ENCODE assay signal across 24 cellular contexts in genomic region chr9:16031486-16031885, GRCh38.
A peak's percentile ranks its signal among the peaks of the same experiment; 100 is the strongest.
DNase-seq lines count a peak whose midpoint lies in the region; ATAC-seq lines count a peak whose summit lies in the region.
"Had no signal": no experiment of that assay in that cellular context is flagged by ENCODE, and none has a peak within 500 bp of the region (broad histone marks: within the 10 kb centered on the region; RNA-seq: fewer than 3 reads in every experiment).

No MANE protein-coding gene starts in this region.

- no peak overlapping the region for H2AFZ ChIP-seq in mesenchymal stem cell (ENCODE audit: low read depth, low read length)

- H3K36me3 ChIP-seq in mesenchymal stem cell (ENCODE audit: control insufficient read depth in 1 of 2, insufficient read depth in 2 of 2, low read depth in 1 of 2, low read length in 2 of 2) = no peaks in the 10 kb centered on the region
- H3K36me3 ChIP-seq: spleen, WERI-Rb-1 had no signal

- peak overlapping the region; percentile 73 for H4K8ac ChIP-seq in mesenchymal stem cell (ENCODE audit: low read length)

- peak overlapping the region; percentile 94 for H2BK5ac ChIP-seq in mesenchymal stem cell (ENCODE audit: low read depth, low read length, poor library complexity, severe bottlenecking)

- H3K14ac ChIP-seq in mesenchymal stem cell (ENCODE audit: low read length in 2 of 2) = no peak overlapping the region

- 16% methylated on average over 2 of the region's 2 CpGs for WGBS in mesenchymal stem cell

- H3K4me2 ChIP-seq in mesenchymal stem cell (ENCODE audit: low read length, poor library complexity, severe bottlenecking) = no peak overlapping the region

- H3K9ac ChIP-seq in mesenchymal stem cell (ENCODE audit: low read length) = no peak overlapping the region
- H3K9ac ChIP-seq: KMS-11 had no signal

- H3K4ac ChIP-seq in mesenchymal stem cell (ENCODE audit: low read depth in 1 of 2, low read length in 2 of 2) = peak overlapping the region in 1 of 2 experiments; percentile 51

- peak overlapping the region; percentile 1 to 45 for H3K18ac ChIP-seq in mesenchymal stem cell (ENCODE audit: low read depth in 1 of 2, low read length in 2 of 2)

- H2AK5ac ChIP-seq in mesenchymal stem cell (ENCODE audit: low read length, severe bottlenecking) = peak overlapping the region; percentile 13

- peak overlapping the region; percentile 73 for H2BK15ac ChIP-seq in mesenchymal stem cell (ENCODE audit: low read depth, poor library complexity, severe bottlenecking)

- no peaks in the 10 kb centered on the region for H3K79me1 ChIP-seq in mesenchymal stem cell (replicated peaks; ENCODE audit: low read length, poor library complexity, severe bottlenecking)

- DNase-seq in HT1080 (ENCODE audit: low read depth) (peak; percentile 78), SW480 (ENCODE audit: low spot score) (peak; percentile 18), mesenchymal stem cell (no peak), GM03348 (ENCODE audit: low spot score) (no peak), foreskin melanocyte (no peak), NCI-H187 (lab: John Stamatoyannopoulos, UW) (no peak)
- DNase-seq: activated CD4-positive, alpha-beta T cell treated with anti-CD3 and anti-CD28 coated beads, Interleukin-2, amount 10 ng/mL, durations not matched to agents 7 days and 5 days; activated CD8-positive, alpha-beta memory T cell treated with anti-CD3 and anti-CD28 coated beads, Interleukin-2, amount 10 ng/mL, durations not matched to agents 7 days and 5 days; activated naive CD4-positive, alpha-beta T cell; activated T-cell treated with anti-CD3 and anti-CD28 coated beads, Interleukin-2, amount 50 U/mL, for 48 hours; body of pancreas; CD4-positive, CD25-positive, alpha-beta regulatory T cell; HCEC 1CT; islet precursor cell; NCI-H446 treated with DMSO at 0.1 percent for 48 hours; retina; Right ventricle myocardium superior; spleen; stimulated activated CD4-positive, alpha-beta T cell treated with anti-CD3 and anti-CD28 coated beads, Interleukin-4, amount 100 ng/mL, for 1 hour; WERI-Rb-1 had no signal

- H3K4me1 ChIP-seq in mesenchymal stem cell (ENCODE audit: control insufficient read depth, insufficient read depth, low read depth, low read length) = peaks cover 13% of the 10 kb centered on the region
- H3K4me1 ChIP-seq: body of pancreas, spleen had no signal

- no peak overlapping the region for H2BK120ac ChIP-seq in mesenchymal stem cell (ENCODE audit: low read depth, low read length)

- H3K9me3 ChIP-seq in mesenchymal stem cell (ENCODE audit: control insufficient read depth, low read length) = peaks cover 6% of the 10 kb centered on the region
- H3K9me3 ChIP-seq: body of pancreas, spleen had no signal

- peak overlapping the region; percentile 70 for H4K91ac ChIP-seq in mesenchymal stem cell (ENCODE audit: low read length)

- H3K23ac ChIP-seq in mesenchymal stem cell (ENCODE audit: low read length in 2 of 2) = no peak overlapping the region

- ATAC-seq in GM18517 (IDR thresholded peaks at IDR 0.05; ENCODE audit: unreplicated experiment) = no peak
- ATAC-seq: activated CD8-positive, alpha-beta memory T cell treated with anti-CD3 and anti-CD28 coated beads, Interleukin-2, amount 10 ng/mL, durations not matched to agents 7 days and 5 days; body of pancreas; natural killer cell treated with Interleukin-12 subunit alpha and Interleukin-12 subunit beta and Interleukin-15 and Interleukin-18, amount 100 ng/mL, for 72 hours; stimulated activated effector memory CD8-positive, alpha-beta T cell treated with anti-CD3 and anti-CD28 coated beads, Interleukin-12 subunit alpha, Interleukin-12 subunit beta, amount 100 ng/mL, for 72 hours had no signal

- H3K4me3 ChIP-seq in mesenchymal stem cell (ENCODE audit: insufficient read depth in 1 of 2, low read depth in 1 of 2, low read length in 2 of 2) = no peak overlapping the region
- H3K4me3 ChIP-seq: body of pancreas, spleen had no signal

- H3K27me3 ChIP-seq in mesenchymal stem cell (ENCODE audit: control insufficient read depth in 1 of 2, insufficient read depth in 1 of 2, low read length in 2 of 2) = no peaks in the 10 kb centered on the region
- H3K27me3 ChIP-seq: body of pancreas, spleen had no signal

- H3K27ac ChIP-seq in mesenchymal stem cell (ENCODE audit: low read length, poor library complexity, severe bottlenecking) = peak overlapping the region; percentile 88
- H3K27ac ChIP-seq: body of pancreas, KMS-11, spleen, WERI-Rb-1 had no signal

- H2BK12ac ChIP-seq in mesenchymal stem cell (ENCODE audit: low read length in 2 of 2) = no peak overlapping the region

Comparison
In these comparisons a context has a peak if more than half of its experiments do, and no peak if none do; other contexts are left out.
1. DNase-seq: peak in HT1080 (single experiment) and SW480 (single experiment); none in mesenchymal stem cell (single experiment), GM03348 (single experiment), foreskin melanocyte (single experiment) and NCI-H187 (0 of 2).